ENCODE assay signal across 13 cellular contexts in the genomic region with DNA sequence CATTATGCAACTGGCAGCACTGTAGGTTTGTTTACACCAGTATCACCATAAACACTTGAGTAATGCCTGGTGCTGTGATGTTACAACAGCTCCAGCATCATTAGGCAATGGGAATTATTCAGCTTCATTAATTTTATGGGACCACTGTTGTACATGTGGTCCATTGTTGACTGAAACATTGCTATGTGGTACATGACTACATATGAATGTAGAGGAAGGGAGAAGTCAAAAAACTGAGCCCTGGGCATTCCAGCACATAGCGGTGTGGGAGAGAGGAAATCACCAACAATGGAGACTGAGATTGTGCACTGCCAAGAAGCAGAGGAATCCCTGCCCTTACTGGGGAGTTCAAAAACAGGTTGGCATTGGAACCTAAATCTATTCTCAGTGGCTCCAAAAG.
"Had no signal": no experiment of that assay in that cellular context is flagged by ENCODE, and none has a peak within 500 bp of the region (broad histone marks: within the 10 kb centered on the region; RNA-seq: fewer than 3 reads in every experiment).

No MANE protein-coding gene starts in this region.

- H3K4me1 Mint-ChIP-seq: activated T-helper 17 cell treated with anti-CD3 and anti-CD28 coated beads, Interleukin-2, amount 50 U/mL, for 72 hours; nephron had no signal

- H3K27ac Mint-ChIP-seq: activated T-helper 17 cell treated with anti-CD3 and anti-CD28 coated beads, Interleukin-2, amount 50 U/mL, for 72 hours; nephron had no signal

- H3K27ac ChIP-seq: ascending aorta, psoas muscle, thoracic aorta, upper lobe of right lung had no signal

- H3K4me3 Mint-ChIP-seq: activated T-helper 17 cell treated with anti-CD3 and anti-CD28 coated beads, Interleukin-2, amount 50 U/mL, for 72 hours; nephron had no signal

- H3K27me3 Mint-ChIP-seq: activated T-helper 17 cell treated with anti-CD3 and anti-CD28 coated beads, Interleukin-2, amount 50 U/mL, for 72 hours had no signal

- H3K4me3 ChIP-seq: ascending aorta, psoas muscle, thoracic aorta, upper lobe of right lung had no signal

- H3K4me1 ChIP-seq: ascending aorta, psoas muscle, upper lobe of right lung had no signal

- ATAC-seq: activated CD4-positive, CD25-positive, alpha-beta regulatory T cell treated with anti-CD3 and anti-CD28 coated beads, Interleukin-2, amount 50 U/mL, for 24 hours; activated T-helper 17 cell treated with anti-CD3 and anti-CD28 coated beads, Interleukin-2, amount 50 U/mL, for 72 hours; psoas muscle; upper lobe of right lung had no signal

- DNase-seq: activated CD4-positive, alpha-beta T cell treated with anti-CD3 and anti-CD28 coated beads, Interleukin-2, amount 50 U/mL, for 1 hour; activated naive CD4-positive, alpha-beta T cell treated with Interleukin-2 at 50 U/mL for 16 hours; activated T-cell treated with anti-CD3 and anti-CD28 coated beads for 4 hours; caudate nucleus; psoas muscle; stimulated activated CD4-positive, alpha-beta T cell treated with anti-CD3 and anti-CD28 coated beads, Interleukin-12 subunit alpha, Interleukin-12 subunit beta, amount 100 ng/mL, for 4 hours; stimulated activated CD4-positive, alpha-beta T cell treated with anti-CD3 and anti-CD28 coated beads, Interleukin-2, amount 100 ng/mL, for 24 hours; upper lobe of right lung had no signal

- H3K27me3 ChIP-seq: ascending aorta, upper lobe of right lung had no signal
